Comparison of ENCODE assay signal across 9 cellular contexts in genomic region chr14:61503167-61503801, GRCh38.
DNase-seq lines count a peak whose midpoint lies in the region; ATAC-seq and TF ChIP-seq lines count a peak whose summit lies in the region.
"Had no signal": no experiment of that assay in that cellular context is flagged by ENCODE, and none has a peak within 500 bp of the region (broad histone marks: within the 10 kb centered on the region; RNA-seq: fewer than 3 reads in every experiment).

No MANE protein-coding gene starts in this region.

- peaks cover 68% of the 10 kb centered on the region for H3K4me1 Mint-ChIP-seq in activated T-helper 17 cell treated with anti-CD3 and anti-CD28 coated beads, Interleukin-2, amount 50 U/mL, for 72 hours
- peaks cover 17% of the 10 kb centered on the region for H3K4me1 Mint-ChIP-seq in type B pancreatic cell (ENCODE audit: unreplicated experiment)

- no peaks in the 10 kb centered on the region for H3K27me3 Mint-ChIP-seq in activated T-helper 17 cell treated with anti-CD3 and anti-CD28 coated beads, Interleukin-2, amount 50 U/mL, for 72 hours
- no peaks in the 10 kb centered on the region for H3K27me3 Mint-ChIP-seq in type B pancreatic cell

- H3K27ac Mint-ChIP-seq in activated T-helper 17 cell treated with anti-CD3 and anti-CD28 coated beads, Interleukin-2, amount 50 U/mL, for 72 hours, result peak overlapping the region; percentile 97
- H3K27ac Mint-ChIP-seq in type B pancreatic cell, result peak overlapping the region; percentile 29

- intact Hi-C loops in left lung (cut with DNase I) (no loop called here), dorsolateral prefrontal cortex (cut with DNase I) (no loop called here)

- H3K36me3 Mint-ChIP-seq in activated T-helper 17 cell treated with anti-CD3 and anti-CD28 coated beads, Interleukin-2, amount 50 U/mL, for 72 hours (ENCODE audit: low read depth), result peaks cover 93% of the 10 kb centered on the region
- peaks cover 4% of the 10 kb centered on the region for H3K36me3 Mint-ChIP-seq in type B pancreatic cell

- no peaks in the 10 kb centered on the region for H3K9me3 Mint-ChIP-seq in activated T-helper 17 cell treated with anti-CD3 and anti-CD28 coated beads, Interleukin-2, amount 50 U/mL, for 72 hours
- H3K9me3 Mint-ChIP-seq in type B pancreatic cell, result no peaks in the 10 kb centered on the region

- TF ChIP-seq CTCF in GM20000 (IDR thresholded peaks at IDR 0.05; ENCODE audit: extremely low read depth, missing control alignments) (no peak), left lung (IDR thresholded peaks at IDR 0.05) (no peak), type B pancreatic cell (conservative IDR thresholded peaks at IDR 0.05) (no peak), dorsolateral prefrontal cortex (IDR thresholded peaks at IDR 0.05 in 54 of 56, conservative IDR thresholded peaks at IDR 0.05 in 2 of 56; ENCODE audit: low read depth in 1 of 56, partially characterized antibody in 56 of 56) (no peak)

- H3K4me1 ChIP-seq in left lung, result peaks cover 26 to 84% of the 10 kb centered on the region in 2 donors

- ATAC-seq in HG03575 (IDR thresholded peaks at IDR 0.05; ENCODE audit: extremely low read depth, insufficient number of reproducible peaks, low FRiP score, unreplicated experiment) (peak; percentile 59), left lung (peak; percentile 45)
- peak; percentile 87 for ATAC-seq in activated T-helper 17 cell treated with anti-CD3 and anti-CD28 coated beads, Interleukin-2, amount 50 U/mL, for 72 hours (replicated peaks)

- no peak overlapping the region for H3K4me3 ChIP-seq in left lung
- no peak overlapping the region for H3K4me3 ChIP-seq in dorsolateral prefrontal cortex
- H3K4me3 ChIP-seq: heart right ventricle had no signal

- H3K27me3 ChIP-seq in left lung (no peaks in the 10 kb centered on the region), dorsolateral prefrontal cortex (no peaks in the 10 kb centered on the region)
- H3K27me3 ChIP-seq: heart right ventricle had no signal

- DNase-seq in CD1c-positive myeloid dendritic cell (ENCODE audit: extremely low spot score) (peak; percentile 37), GM20000 (ENCODE audit: low spot score) (peak; percentile 37), left lung (no peak), type B pancreatic cell (ENCODE audit: extremely low spot score, unreplicated experiment) (no peak), dorsolateral prefrontal cortex (no peak), middle frontal gyrus (ENCODE audit: extremely low spot score, low spot score) (no peak)
- DNase-seq: heart right ventricle had no signal

- H3K36me3 ChIP-seq in left lung, result no peaks in the 10 kb centered on the region

- H3K27ac ChIP-seq in left lung (peak overlapping the region; percentile 72 to 77), dorsolateral prefrontal cortex (peak overlapping the region in 22 of 59 donors; percentile 0 to 59 (median 38))

- peak overlapping the region; percentile 83 for H3K4me3 Mint-ChIP-seq in activated T-helper 17 cell treated with anti-CD3 and anti-CD28 coated beads, Interleukin-2, amount 50 U/mL, for 72 hours
- H3K4me3 Mint-ChIP-seq in type B pancreatic cell, result no peak overlapping the region

- H3K9me3 ChIP-seq in left lung, result no peaks in the 10 kb centered on the region
- H3K9me3 ChIP-seq: heart right ventricle had no signal

Comparison
In these comparisons a context has a peak if more than half of its experiments do, and no peak if none do; other contexts are left out.
1. DNase-seq: peak in CD1c-positive myeloid dendritic cell (single experiment) and GM20000 (single experiment); none in left lung (0 of 2), type B pancreatic cell (single experiment), dorsolateral prefrontal cortex (0 of 10) and middle frontal gyrus (single experiment).
2. Peak in every context shown above with its lines, with median percentiles within 50 percentile points of each other: ATAC-seq.